8 cellular contexts compared by ENCODE assay signal in genomic region chr5:65076251-65076869, GRCh38.
A peak's percentile ranks its signal among the peaks of the same experiment; 100 is the strongest.
DNase-seq lines count a peak whose midpoint lies in the region; ATAC-seq and TF ChIP-seq lines count a peak whose summit lies in the region.

No MANE protein-coding gene starts in this region.

- no peak overlapping the region for H2AFZ ChIP-seq in trophoblast cell (ENCODE audit: insufficient read depth, low read length, poor library complexity)

- peak overlapping the region; percentile 6 for H2AK5ac ChIP-seq in trophoblast cell (ENCODE audit: low read length)

- H3K27me3 ChIP-seq in trophoblast cell (ENCODE audit: insufficient read depth, low read length): no peaks in the 10 kb centered on the region

- no peaks in the 10 kb centered on the region for H3K9me3 ChIP-seq in trophoblast cell (ENCODE audit: insufficient read depth, low read depth, low read length)

- no CpG with 5 or more reads among the region's 5 CpGs for WGBS in trophoblast cell (ENCODE audit: extremely low coverage, insufficient coverage, insufficient read length)

- peak overlapping the region; percentile 98 for H2BK120ac ChIP-seq in trophoblast cell (ENCODE audit: insufficient read depth, low read length, poor library complexity)

- peak overlapping the region; percentile 52 for H3K14ac ChIP-seq in trophoblast cell (ENCODE audit: low read length)

- no peak overlapping the region for H3K27ac Mint-ChIP-seq in activated CD4-positive, alpha-beta T cell treated with anti-CD3 and anti-CD28 coated beads, Interleukin-2, amount 10 ng/mL, durations not matched to agents 7 days and 5 days

- H3K4ac ChIP-seq in trophoblast cell (ENCODE audit: low read depth, low read length): no peak overlapping the region

- no peak overlapping the region for H4K12ac ChIP-seq in trophoblast cell (ENCODE audit: low read depth, low read length)

- peaks cover 8% of the 10 kb centered on the region for H3K79me2 ChIP-seq in trophoblast cell (ENCODE audit: control insufficient read depth, insufficient read depth, low read length, poor library complexity)

- no peak overlapping the region for H3K23ac ChIP-seq in trophoblast cell (ENCODE audit: low read length)

- TF ChIP-seq CTCF in GM10266 (IDR thresholded peaks at IDR 0.05; ENCODE audit: control insufficient read depth, insufficient read depth, low read depth, missing control alignments): peak; percentile 35
- peak; percentile 39 for TF ChIP-seq CTCF in LNCaP clone FGC (IDR thresholded peaks at IDR 0.05; ENCODE audit: control insufficient read depth, extremely low read depth, insufficient read depth)
- peak; percentile 46 for TF ChIP-seq CTCF in epithelial cell of proximal tubule (conservative IDR thresholded peaks at IDR 0.05; ENCODE audit: low read depth, low read length)

- no peaks in the 10 kb centered on the region for H3K9me3 Mint-ChIP-seq in activated CD4-positive, alpha-beta T cell treated with anti-CD3 and anti-CD28 coated beads, Interleukin-2, amount 10 ng/mL, durations not matched to agents 7 days and 5 days

- POLR2A ChIA-PET in activated CD4-positive, alpha-beta T cell treated with anti-CD3 and anti-CD28 coated beads, Interleukin-2, amount 10 ng/mL, durations not matched to agents 7 days and 5 days (lab: Charles Lee): no interaction called here

- peak; percentile 54 for DNase-seq in GM10266 (ENCODE audit: extremely low spot score)
- DNase-seq in LNCaP clone FGC (ENCODE audit: low read depth): peak; percentile 33
- peak; percentile 71 for DNase-seq in activated CD4-positive, alpha-beta T cell treated with anti-CD3 and anti-CD28 coated beads, Interleukin-2, amount 10 ng/mL, durations not matched to agents 7 days and 5 days
- no peak for DNase-seq in epithelial cell of proximal tubule (ENCODE audit: low read depth)
- DNase-seq in trophoblast cell: peak; percentile 20 to 34
- DNase-seq in amniotic stem cell (lab: John Stamatoyannopoulos, UW): no peak

- H3K27me3 Mint-ChIP-seq in activated CD4-positive, alpha-beta T cell treated with anti-CD3 and anti-CD28 coated beads, Interleukin-2, amount 10 ng/mL, durations not matched to agents 7 days and 5 days: peaks cover 4% of the 10 kb centered on the region

- H2BK12ac ChIP-seq in trophoblast cell (ENCODE audit: low read length): no peak overlapping the region

- H2BK5ac ChIP-seq in trophoblast cell (ENCODE audit: low read depth, low read length, poor library complexity): peak overlapping the region; percentile 100

- no peak overlapping the region for H3K4me3 Mint-ChIP-seq in activated CD4-positive, alpha-beta T cell treated with anti-CD3 and anti-CD28 coated beads, Interleukin-2, amount 10 ng/mL, durations not matched to agents 7 days and 5 days

- peak; percentile 75 for ATAC-seq in GM21786 (IDR thresholded peaks at IDR 0.05; ENCODE audit: unreplicated experiment)
- no peak for ATAC-seq in HG02623 (IDR thresholded peaks at IDR 0.05; ENCODE audit: unreplicated experiment)

- peak overlapping the region; percentile 38 for H4K8ac ChIP-seq in trophoblast cell (ENCODE audit: low read depth, low read length)

- peak overlapping the region; percentile 25 for H3K4me2 ChIP-seq in trophoblast cell (ENCODE audit: low read length)

- peaks cover 10% of the 10 kb centered on the region for H3K4me1 Mint-ChIP-seq in activated CD4-positive, alpha-beta T cell treated with anti-CD3 and anti-CD28 coated beads, Interleukin-2, amount 10 ng/mL, durations not matched to agents 7 days and 5 days

- peak overlapping the region; percentile 99 for H4K91ac ChIP-seq in trophoblast cell (ENCODE audit: low read depth, low read length)

- H3K27ac ChIP-seq in trophoblast cell (ENCODE audit: low read depth, low read length): peak overlapping the region; percentile 97

- no peaks in the 10 kb centered on the region for H3K36me3 Mint-ChIP-seq in activated CD4-positive, alpha-beta T cell treated with anti-CD3 and anti-CD28 coated beads, Interleukin-2, amount 10 ng/mL, durations not matched to agents 7 days and 5 days (ENCODE audit: low read depth)

- peaks cover 57% of the 10 kb centered on the region for H3K79me1 ChIP-seq in trophoblast cell (ENCODE audit: low read length)

- H3K36me3 ChIP-seq in trophoblast cell (ENCODE audit: control insufficient read depth in 1 of 2, insufficient read depth in 2 of 2, low read length in 2 of 2): no peaks in the 10 kb centered on the region

- no peak overlapping the region for H3K4me3 ChIP-seq in LNCaP clone FGC (ENCODE audit: low read depth, low read length)
- H3K4me3 ChIP-seq in epithelial cell of proximal tubule (ENCODE audit: low read depth, low read length): no peak overlapping the region
- H3K4me3 ChIP-seq in trophoblast cell (ENCODE audit: low read depth, low read length): no peak overlapping the region

- H3K18ac ChIP-seq in trophoblast cell (ENCODE audit: low read length): no peak overlapping the region

- peaks cover 2 to 26% of the 10 kb centered on the region in 2 experiments for H3K4me1 ChIP-seq in trophoblast cell (ENCODE audit: control insufficient read depth in 1 of 2, insufficient read depth in 2 of 2, low read length in 2 of 2)

- H3K9ac ChIP-seq in trophoblast cell (ENCODE audit: low read length): no peak overlapping the region

- CTCF ChIA-PET in activated CD4-positive, alpha-beta T cell treated with anti-CD3 and anti-CD28 coated beads, Interleukin-2, amount 10 ng/mL, durations not matched to agents 7 days and 5 days (lab: Charles Lee): interaction anchor here (0.5 to 1.5 kb wide), 5 partner anchors 9 to 976 kb away, joined by 3 read pairs; no protein-coding TSS in a partner anchor

Comparison
In these comparisons a context has a peak if more than half of its experiments do, and no peak if none do; other contexts are left out.
1. DNase-seq: peak in GM10266 (single experiment), LNCaP clone FGC (single experiment), activated CD4-positive, alpha-beta T cell treated with anti-CD3 and anti-CD28 coated beads, Interleukin-2, amount 10 ng/mL, durations not matched to agents 7 days and 5 days (single experiment) and trophoblast cell (2 of 2); none in epithelial cell of proximal tubule (single experiment) and amniotic stem cell (single experiment).
2. Peak in every context shown above with its lines, with median percentiles within 50 percentile points of each other: CTCF ChIP-seq.